8 cellular contexts compared by ENCODE assay signal in genomic region chr16:46673320-46674013, GRCh38. TPM values are rescaled to one million over a fixed set of nuclear protein-coding genes. Genes with fewer than 3 reads are reported as not detected.
A peak's percentile ranks its signal among the peaks of the same experiment; 100 is the strongest.
DNase-seq lines count a peak whose midpoint lies in the region; ATAC-seq, FAIRE-seq and TF ChIP-seq lines count a peak whose summit lies in the region.

No MANE protein-coding gene starts in this region.

- H3K36me3 Mint-ChIP-seq in endothelial cell (ENCODE audit: low read depth, unreplicated experiment) (peaks cover 20% of the 10 kb centered on the region), type B pancreatic cell (peaks cover 39% of the 10 kb centered on the region)

- H3K27me3 Mint-ChIP-seq in endothelial cell (ENCODE audit: unreplicated experiment) (no peaks in the 10 kb centered on the region), type B pancreatic cell (no peaks in the 10 kb centered on the region)

- H3K4me1 Mint-ChIP-seq in endothelial cell (ENCODE audit: unreplicated experiment), result no peaks in the 10 kb centered on the region
- no peaks in the 10 kb centered on the region for H3K4me1 Mint-ChIP-seq in type B pancreatic cell (ENCODE audit: unreplicated experiment)

- DNase-seq in AG08396 (ENCODE audit: low spot score) (peak; percentile 71), GM18507 (ENCODE audit: extremely low spot score, insufficient read length, low read depth) (no peak), NCI-H345 treated with DMSO at 0.1 percent for 48 hours (lab: John Stamatoyannopoulos, UW; ENCODE audit: unreplicated experiment) (peak; percentile 9), endothelial cell (ENCODE audit: low spot score) (peak; percentile 53), myocyte (ENCODE audit: low read depth) (peak; percentile 64), type B pancreatic cell (ENCODE audit: extremely low spot score, unreplicated experiment) (no peak)
- peak; percentile 13 for DNase-seq in activated CD4-positive, alpha-beta T cell treated with anti-CD3 and anti-CD28 coated beads for 1 hour

- no peaks in the 10 kb centered on the region for H3K9me3 Mint-ChIP-seq in endothelial cell (ENCODE audit: unreplicated experiment)
- no peaks in the 10 kb centered on the region for H3K9me3 Mint-ChIP-seq in type B pancreatic cell

- FAIRE-seq in GM18507 (lab: Jason Lieb, UNC), result peak; percentile 59

- H3K4me3 Mint-ChIP-seq in endothelial cell (ENCODE audit: unreplicated experiment) (no peak overlapping the region), type B pancreatic cell (no peak overlapping the region)

- no peak overlapping the region for H3K27ac Mint-ChIP-seq in endothelial cell (ENCODE audit: unreplicated experiment)
- H3K27ac Mint-ChIP-seq in type B pancreatic cell, result no peak overlapping the region

- peak; percentile 85 for TF ChIP-seq CTCF in endothelial cell (IDR thresholded peaks at IDR 0.05; ENCODE audit: unreplicated experiment)
- TF ChIP-seq CTCF in type B pancreatic cell (conservative IDR thresholded peaks at IDR 0.05), result peak; percentile 95

- ATAC-seq in HG03159 (IDR thresholded peaks at IDR 0.05; ENCODE audit: unreplicated experiment), result peak; percentile 75

RNA-seq across cellular contexts. Expression of gene VPS35, which starts 15.5 kb away (rescaled TPM):
- total RNA-seq in endothelial cell (ENCODE audit: unreplicated experiment) (78.4 TPM), myocyte (69.3 and 113 TPM in 2 replicates), type B pancreatic cell (ENCODE audit: low replicate concordance) (125 and 150 TPM in 2 replicates)
- 37.8 TPM for polyA plus RNA-seq in myocyte (2012)

RNA-seq across cellular contexts. Expression of gene ORC6, which starts 16.0 kb away (rescaled TPM):
- total RNA-seq in endothelial cell (ENCODE audit: unreplicated experiment) (22.4 TPM), myocyte (2.4 and 5.6 TPM in 2 replicates), type B pancreatic cell (ENCODE audit: low replicate concordance) (20.7 and 48.8 TPM in 2 replicates)
- polyA plus RNA-seq in myocyte (2012), result 2.1 TPM

RNA-seq across cellular contexts. Expression of gene SHCBP1, which starts 52.3 kb away (rescaled TPM):
- 5.4 TPM for total RNA-seq in endothelial cell (ENCODE audit: unreplicated experiment)
- total RNA-seq in myocyte, result 0.88 and 3.2 TPM in 2 replicates
- polyA plus RNA-seq in myocyte (2012), result 0.54 TPM
- 5.4 and 12.7 TPM in 2 replicates for total RNA-seq in type B pancreatic cell (ENCODE audit: low replicate concordance)

Comparison
In these comparisons a context has a peak if more than half of its experiments do, and no peak if none do; other contexts are left out.
1. DNase-seq: peak in AG08396 (single experiment), NCI-H345 treated with DMSO at 0.1 percent for 48 hours (single experiment), activated CD4-positive, alpha-beta T cell treated with anti-CD3 and anti-CD28 coated beads for 1 hour (single experiment), endothelial cell (single experiment) and myocyte (single experiment); none in GM18507 (single experiment) and type B pancreatic cell (single experiment).